Comparison of ENCODE assay signal across 1 cellular context in genomic region chrX:153409414-153410101, GRCh38.
TF ChIP-seq lines count a peak whose summit lies in the region.

No MANE protein-coding gene starts in this region.

TF ChIP-seq in HepG2, 621 proteins besides CTCF, POLR2A, EP300 and RAD21 (continued from another document):
- no peak for TF ChIP-seq HOMEZ (CRISPR knock-in tag; IDR thresholded peaks at IDR 0.05; ENCODE audit: low read depth)
- TF ChIP-seq ZBTB26 (CRISPR knock-in tag; IDR thresholded peaks at IDR 0.05; ENCODE audit: borderline replicate concordance) = peak; percentile 95
- no peak for TF ChIP-seq PAF1 (CRISPR knock-in tag; IDR thresholded peaks at IDR 0.05)
- TF ChIP-seq ZFX (CRISPR knock-in tag; IDR thresholded peaks at IDR 0.05; ENCODE audit: low read depth) = peak; percentile 64
- 0 out of 2 replicates have a peak, but pooled peaks have one; percentile 19 for TF ChIP-seq ARHGAP35 (CRISPR knock-in tag; IDR thresholded peaks at IDR 0.05; ENCODE audit: borderline replicate concordance)
- TF ChIP-seq NCOA2 (CRISPR knock-in tag; IDR thresholded peaks at IDR 0.05) = peak; percentile 40; the same call in 1 of the 2 replicates
- no peak for TF ChIP-seq ARNT (IDR thresholded peaks at IDR 0.05)
- no peak for TF ChIP-seq ZNF784 (CRISPR knock-in tag; IDR thresholded peaks at IDR 0.05; ENCODE audit: borderline replicate concordance)
- no peak for TF ChIP-seq NR2F2 (IDR thresholded peaks at IDR 0.05; ENCODE audit: borderline replicate concordance, low read depth)
- TF ChIP-seq POGZ (CRISPR knock-in tag; IDR thresholded peaks at IDR 0.05) = peak; percentile 54
- 0 out of 2 replicates have a peak, but pooled peaks have one; percentile 42 for TF ChIP-seq IRF9 (CRISPR knock-in tag; IDR thresholded peaks at IDR 0.05; ENCODE audit: borderline replicate concordance)
- TF ChIP-seq ZNF619 (CRISPR knock-in tag; IDR thresholded peaks at IDR 0.05) = no peak
- no peak for TF ChIP-seq TBP (CRISPR knock-in tag; IDR thresholded peaks at IDR 0.05)
- TF ChIP-seq SOX6 (IDR thresholded peaks at IDR 0.05) = no peak
- 0 out of 2 replicates have a peak, but pooled peaks have one; percentile 27 for TF ChIP-seq SOX6 (CRISPR knock-in tag; IDR thresholded peaks at IDR 0.05)
- TF ChIP-seq HOXA3 (CRISPR knock-in tag; IDR thresholded peaks at IDR 0.05) = peak; percentile 66; the same call in 1 of the 2 replicates
- TF ChIP-seq ZNF3 (CRISPR knock-in tag; IDR thresholded peaks at IDR 0.05) = no peak
- TF ChIP-seq ZNF597 (CRISPR knock-in tag; IDR thresholded peaks at IDR 0.05) = no peak
- no peak for TF ChIP-seq ZNF879 (CRISPR knock-in tag; IDR thresholded peaks at IDR 0.05)
- no peak for TF ChIP-seq ZNF335 (CRISPR knock-in tag; IDR thresholded peaks at IDR 0.05)
- TF ChIP-seq SP5 (CRISPR knock-in tag; IDR thresholded peaks at IDR 0.05; ENCODE audit: borderline replicate concordance, low read depth) = peak; percentile 19; the same call in 1 of the 2 replicates
- no peak for TF ChIP-seq ZNF260 (CRISPR knock-in tag; IDR thresholded peaks at IDR 0.05; ENCODE audit: borderline replicate concordance, low read depth)
- TF ChIP-seq ZMAT5 (CRISPR knock-in tag; IDR thresholded peaks at IDR 0.05; ENCODE audit: borderline replicate concordance, low read depth) = no peak
- no peak for TF ChIP-seq SNAI1 (CRISPR knock-in tag; IDR thresholded peaks at IDR 0.05; ENCODE audit: borderline replicate concordance)
- TF ChIP-seq SYNCRIP (IDR thresholded peaks at IDR 0.05; ENCODE audit: insufficient read depth, low read depth, low read length) = no peak
- TF ChIP-seq ZNF430 (CRISPR knock-in tag; IDR thresholded peaks at IDR 0.05) = peak; percentile 21; the same call in 1 of the 2 replicates
- TF ChIP-seq ZNF143 (CRISPR knock-in tag; IDR thresholded peaks at IDR 0.05) = no peak
- no peak for TF ChIP-seq CENPBD1 (CRISPR knock-in tag; IDR thresholded peaks at IDR 0.05; ENCODE audit: borderline replicate concordance, low read depth)
- no peak for TF ChIP-seq HOXA5 (CRISPR knock-in tag; IDR thresholded peaks at IDR 0.05)
- no peak for TF ChIP-seq ARID2 (CRISPR knock-in tag; IDR thresholded peaks at IDR 0.05; ENCODE audit: borderline replicate concordance)
- TF ChIP-seq CAMTA2 (CRISPR knock-in tag; IDR thresholded peaks at IDR 0.05; ENCODE audit: borderline replicate concordance) = no peak
- 0 out of 2 replicates have a peak, but pooled peaks have one; percentile 50 for TF ChIP-seq ZBTB38 (CRISPR knock-in tag; IDR thresholded peaks at IDR 0.05)
- 0 out of 2 replicates have a peak, but pooled peaks have one; percentile 51 for TF ChIP-seq ZHX1 (CRISPR knock-in tag; IDR thresholded peaks at IDR 0.05; ENCODE audit: low read depth)
